In the genomic region with DNA sequence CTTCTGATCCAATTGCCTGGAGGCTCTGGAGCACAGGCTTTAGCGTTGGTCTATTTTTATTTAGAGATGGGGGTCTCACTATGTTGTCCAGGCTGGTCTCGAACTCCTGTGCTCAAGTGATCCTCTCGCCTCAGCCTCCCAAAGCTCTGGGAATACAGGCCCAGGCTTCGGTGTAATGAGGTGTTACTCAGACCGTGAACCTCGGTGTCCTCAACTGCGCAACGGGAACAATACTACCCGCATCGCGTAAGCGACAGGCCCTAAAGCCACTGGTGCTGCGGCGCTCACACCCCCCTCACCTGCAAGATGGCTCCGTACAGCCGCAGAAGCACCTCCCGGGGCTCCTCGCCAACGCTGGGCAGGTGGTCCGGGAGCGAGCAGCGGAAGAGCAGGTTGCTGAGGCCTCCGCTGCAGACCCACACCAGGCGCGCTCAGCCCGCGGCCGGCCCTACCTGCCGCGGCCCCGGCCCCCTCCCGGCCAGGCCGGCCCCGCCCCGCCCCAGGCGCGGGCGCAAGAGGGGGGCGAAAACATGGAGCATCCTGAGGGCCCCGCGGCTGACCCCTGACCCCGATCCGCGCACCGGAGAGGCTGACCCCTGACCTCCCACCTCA, we compare ENCODE assay signal across 6 cellular contexts. TPM values are rescaled to one million over a fixed set of nuclear protein-coding genes. Genes with fewer than 3 reads are reported as not detected.
DNase-seq lines count a peak whose midpoint lies in the region; ATAC-seq and TF ChIP-seq lines count a peak whose summit lies in the region.

No MANE protein-coding gene starts in this region.

- H3K36me3 ChIP-seq in WERI-Rb-1, result peaks cover 34% of the 10 kb centered on the region
- no peaks in the 10 kb centered on the region for H3K36me3 ChIP-seq in hepatocyte (replicated peaks; ENCODE audit: insufficient read depth, low read depth)
- no peaks in the 10 kb centered on the region for H3K36me3 ChIP-seq in testis (ENCODE audit: low read depth, missing control alignments)

- DNase-seq in activated CD8-positive, alpha-beta memory T cell treated with anti-CD3 and anti-CD28 coated beads, Interleukin-2, amount 10 ng/mL, durations not matched to agents 7 days and 5 days, result peak; percentile 63
- no peak for DNase-seq in activated CD8-positive, alpha-beta memory T cell treated with anti-CD3 and anti-CD28 coated beads for 24 hours
- DNase-seq in WERI-Rb-1, result no peak
- DNase-seq in hepatocyte (ENCODE audit: low spot score), result no peak
- DNase-seq in testis, result no peak
- DNase-seq in sciatic nerve (ENCODE audit: low spot score), result no peak

- no peaks in the 10 kb centered on the region for H3K9me3 Mint-ChIP-seq in activated CD8-positive, alpha-beta memory T cell treated with anti-CD3 and anti-CD28 coated beads, Interleukin-2, amount 10 ng/mL, durations not matched to agents 7 days and 5 days (ENCODE audit: low read depth)

- H3K4me1 Mint-ChIP-seq in activated CD8-positive, alpha-beta memory T cell treated with anti-CD3 and anti-CD28 coated beads, Interleukin-2, amount 10 ng/mL, durations not matched to agents 7 days and 5 days, result peaks cover 31% of the 10 kb centered on the region

- H3K27me3 ChIP-seq in WERI-Rb-1 (ENCODE audit: insufficient read depth, low read depth, severe bottlenecking) (no peaks in the 10 kb centered on the region), hepatocyte (no peaks in the 10 kb centered on the region), testis (no peaks in the 10 kb centered on the region)

- peaks cover 15% of the 10 kb centered on the region for H3K36me3 Mint-ChIP-seq in activated CD8-positive, alpha-beta memory T cell treated with anti-CD3 and anti-CD28 coated beads, Interleukin-2, amount 10 ng/mL, durations not matched to agents 7 days and 5 days

- H3K4me3 Mint-ChIP-seq in activated CD8-positive, alpha-beta memory T cell treated with anti-CD3 and anti-CD28 coated beads, Interleukin-2, amount 10 ng/mL, durations not matched to agents 7 days and 5 days, result peak overlapping the region; percentile 89

- H3K4me3 ChIP-seq in WERI-Rb-1 (ENCODE audit: low read depth, low read length) (peak overlapping the region; percentile 81), hepatocyte (peak overlapping the region; percentile 23), testis (peak overlapping the region; percentile 81 to 97)

- peak overlapping the region; percentile 88 for H3K27ac Mint-ChIP-seq in activated CD8-positive, alpha-beta memory T cell treated with anti-CD3 and anti-CD28 coated beads, Interleukin-2, amount 10 ng/mL, durations not matched to agents 7 days and 5 days

- TF ChIP-seq CTCF in WERI-Rb-1 (IDR thresholded peaks at IDR 0.05; ENCODE audit: low read depth, low read length), result no peak
- TF ChIP-seq CTCF in hepatocyte (IDR thresholded peaks at IDR 0.05; ENCODE audit: poor library complexity), result no peak
- TF ChIP-seq CTCF in testis (IDR thresholded peaks at IDR 0.05), result no peak

- H3K4me1 ChIP-seq in hepatocyte (ENCODE audit: insufficient read depth), result peaks cover 13% of the 10 kb centered on the region
- H3K4me1 ChIP-seq in testis, result peaks cover 23% of the 10 kb centered on the region

- H2AFZ ChIP-seq in hepatocyte, result peak overlapping the region; percentile 39

- intact Hi-C loops in testis (cut with DNase I; ENCODE audit: low total_unique reads), result no loop called here
- intact Hi-C loops in sciatic nerve (cut with DNase I), result no loop called here

- TF ChIP-seq POLR2A in testis (IDR thresholded peaks at IDR 0.05), result no peak

- CTCF ChIA-PET in activated CD8-positive, alpha-beta memory T cell treated with anti-CD3 and anti-CD28 coated beads, Interleukin-2, amount 10 ng/mL, durations not matched to agents 7 days and 5 days (lab: Charles Lee), result interaction anchor here (0.7 to 3.2 kb wide), 6 partner anchors 16 to 56 kb away, joined by 3 to 27 read pairs (median 5); partner anchors contain the start of genes SCO2 and SYCE3

- ATAC-seq in activated CD8-positive, alpha-beta memory T cell treated with anti-CD3 and anti-CD28 coated beads, Interleukin-2, amount 10 ng/mL, durations not matched to agents 7 days and 5 days, result no peak
- no peak for ATAC-seq in sciatic nerve

- no peaks in the 10 kb centered on the region for H3K27me3 Mint-ChIP-seq in activated CD8-positive, alpha-beta memory T cell treated with anti-CD3 and anti-CD28 coated beads, Interleukin-2, amount 10 ng/mL, durations not matched to agents 7 days and 5 days

- H3K79me2 ChIP-seq in hepatocyte, result peaks cover 18% of the 10 kb centered on the region

- WGBS in hepatocyte (ENCODE audit: low lambda C conversion rate, missing lambda C conversion rate), result 7% methylated on average over 32 of the region's 45 CpGs
- WGBS in testis, 2 donors, result 6 to 29% methylated on average over 6 to 43 of the region's 45 CpGs

- no peaks in the 10 kb centered on the region for H3K9me3 ChIP-seq in WERI-Rb-1 (ENCODE audit: severe bottlenecking)
- H3K9me3 ChIP-seq in hepatocyte (ENCODE audit: low read depth), result no peaks in the 10 kb centered on the region
- no peaks in the 10 kb centered on the region for H3K9me3 ChIP-seq in testis

- no peaks in the 10 kb centered on the region for H4K20me1 ChIP-seq in hepatocyte (ENCODE audit: insufficient read depth, poor library complexity, severe bottlenecking)

- no peaks in the 10 kb centered on the region for H3K9me2 ChIP-seq in hepatocyte (replicated peaks; ENCODE audit: insufficient read depth)

- peak overlapping the region; percentile 98 for H3K27ac ChIP-seq in WERI-Rb-1
- peak overlapping the region; percentile 93 for H3K27ac ChIP-seq in hepatocyte
- peak overlapping the region; percentile 96 to 97 for H3K27ac ChIP-seq in testis

- H3K4me2 ChIP-seq in hepatocyte, result peak overlapping the region; percentile 92

RNA-seq across cellular contexts. Expression of gene CHKB, which starts 0.6 kb away (rescaled TPM):
- 100 to 1,000 TPM in 1 of 2 experiments, 10 to 100 TPM in 1; 97.2 to 118 TPM for total RNA-seq in activated CD8-positive, alpha-beta memory T cell treated with anti-CD3 and anti-CD28 coated beads, Interleukin-2, amount 10 ng/mL, durations not matched to agents 7 days and 5 days
- total RNA-seq in hepatocyte (54.9 and 57.4 TPM in 2 replicates), testis (10 to 100 TPM; 89.6 to 98.9 TPM), sciatic nerve (73.9 TPM)
- polyA plus RNA-seq in hepatocyte (89.7 and 125 TPM in 2 replicates), testis (ENCODE audit: insufficient read depth, low read depth, low replicate concordance) (88.4 TPM)

RNA-seq across cellular contexts. Expression of gene CPT1B, which starts 3.8 kb away (rescaled TPM):
- total RNA-seq in activated CD8-positive, alpha-beta memory T cell treated with anti-CD3 and anti-CD28 coated beads, Interleukin-2, amount 10 ng/mL, durations not matched to agents 7 days and 5 days, result 10 to 100 TPM; 80.1 to 87.6 TPM
- total RNA-seq in hepatocyte (24.8 and 27.5 TPM in 2 replicates), testis (100 to 1,000 TPM; 103 to 123 TPM), sciatic nerve (18.2 TPM)
- polyA plus RNA-seq in hepatocyte (64.0 and 80.1 TPM in 2 replicates), testis (ENCODE audit: insufficient read depth, low read depth, low replicate concordance) (224 TPM)

RNA-seq across cellular contexts. Expression of gene MAPK8IP2, which starts 18.5 kb away (rescaled TPM):
- total RNA-seq in activated CD8-positive, alpha-beta memory T cell treated with anti-CD3 and anti-CD28 coated beads, Interleukin-2, amount 10 ng/mL, durations not matched to agents 7 days and 5 days, result under 1 TPM; 0.19 to 0.29 TPM
- total RNA-seq in hepatocyte (1.0 and 1.6 TPM in 2 replicates), testis (10 to 100 TPM; 34.9 to 36.9 TPM), sciatic nerve (2.4 TPM)
- polyA plus RNA-seq in hepatocyte (3.8 and 4.0 TPM in 2 replicates), testis (ENCODE audit: insufficient read depth, low read depth, low replicate concordance) (12.7 TPM)

RNA-seq across cellular contexts. Expression of gene SYCE3, which starts 19.3 kb away (rescaled TPM):
- under 1 TPM; 0.76 to 0.96 TPM for total RNA-seq in activated CD8-positive, alpha-beta memory T cell treated with anti-CD3 and anti-CD28 coated beads, Interleukin-2, amount 10 ng/mL, durations not matched to agents 7 days and 5 days
- not detected in 2 replicates for total RNA-seq in hepatocyte
- 1.4 and 1.5 TPM in 2 replicates for polyA plus RNA-seq in hepatocyte
- total RNA-seq in testis, result 10 to 100 TPM; 40.4 to 71.9 TPM
- polyA plus RNA-seq in testis (ENCODE audit: insufficient read depth, low read depth, low replicate concordance), result 183 TPM
- not detected for total RNA-seq in sciatic nerve

RNA-seq across cellular contexts. Expression of gene KLHDC7B, which starts 36.4 kb away (rescaled TPM):
- total RNA-seq in activated CD8-positive, alpha-beta memory T cell treated with anti-CD3 and anti-CD28 coated beads, Interleukin-2, amount 10 ng/mL, durations not matched to agents 7 days and 5 days, result 10 to 100 TPM; 10.2 to 12.0 TPM
- total RNA-seq in hepatocyte (0.92 and 1.7 TPM in 2 replicates), testis (under 1 TPM; 0.24 to 0.93 TPM), sciatic nerve (0.13 TPM)
- polyA plus RNA-seq in hepatocyte (0.75 and 1.4 TPM in 2 replicates), testis (ENCODE audit: insufficient read depth, low read depth, low replicate concordance) (0.51 TPM)

Comparison
In these comparisons a context has a peak if more than half of its experiments do, and no peak if none do; other contexts are left out.
1. H3K4me3 ChIP-seq: peak in every context shown above with its lines; median percentile 89 in testis; 81 in WERI-Rb-1; 23 in hepatocyte.
2. RNA of gene MAPK8IP2, which starts 18.5 kb away (total RNA-seq): 34.9 to 36.9 TPM in testis; 2.4 TPM in sciatic nerve (single experiment), 1.0 to 1.6 TPM in hepatocyte and 0.19 to 0.29 TPM in activated CD8-positive, alpha-beta memory T cell treated with anti-CD3 and anti-CD28 coated beads, Interleukin-2, amount 10 ng/mL, durations not matched to agents 7 days and 5 days; every median in the first group is over 10 times any median in the second.
3. Peak in every context shown above with its lines, with median percentiles within 50 percentile points of each other: H3K27ac ChIP-seq.